12 cellular contexts compared by ENCODE assay signal in genomic region chr4:110361921-110362320, GRCh38.
DNase-seq lines count a peak whose midpoint lies in the region; ATAC-seq and TF ChIP-seq lines count a peak whose summit lies in the region.
"Had no signal": no experiment of that assay in that cellular context is flagged by ENCODE, and none has a peak within 500 bp of the region (broad histone marks: within the 10 kb centered on the region; RNA-seq: fewer than 3 reads in every experiment).

No MANE protein-coding gene starts in this region.

- peak; percentile 96 for ATAC-seq in DND-41 (ENCODE audit: insufficient read depth, low read depth)
- no peak for ATAC-seq in HG03342 (IDR thresholded peaks at IDR 0.05; ENCODE audit: unreplicated experiment)
- ATAC-seq: activated naive CD4-positive, alpha-beta T cell treated with anti-CD3 and anti-CD28 coated beads, Interleukin-2, amount 50 U/mL, for 72 hours had no signal

- H3K36me3 ChIP-seq in DND-41 (ENCODE audit: insufficient read depth, low read length) = no peaks in the 10 kb centered on the region
- H3K36me3 ChIP-seq in MG63 = no peaks in the 10 kb centered on the region
- no peaks in the 10 kb centered on the region for H3K36me3 ChIP-seq in adipocyte (ENCODE audit: control insufficient read depth, insufficient read depth, low read length, severe bottlenecking)
- no peaks in the 10 kb centered on the region for H3K36me3 ChIP-seq in suprapubic skin
- H3K36me3 ChIP-seq: tibial nerve had no signal

- intact Hi-C loops in cardiac septum (cut with DNase I) = no loop called here

- TF ChIP-seq POLR2A in suprapubic skin (IDR thresholded peaks at IDR 0.05) = no peak

- H3K9me3 ChIP-seq in DND-41 (ENCODE audit: insufficient read depth, low read length, severe bottlenecking) (no peaks in the 10 kb centered on the region), MG63 (no peaks in the 10 kb centered on the region), adipocyte (ENCODE audit: control insufficient read depth, low read length) (no peaks in the 10 kb centered on the region), suprapubic skin (no peaks in the 10 kb centered on the region)
- H3K9me3 ChIP-seq: tibial nerve had no signal

- WGBS in suprapubic skin = 19% methylated on average over 2 of the region's 2 CpGs

- peak; percentile 89 for DNase-seq in DND-41
- DNase-seq in MG63 = peak; percentile 2
- DNase-seq in adipocyte (ENCODE audit: low read depth) = peak; percentile 4
- peak; percentile 37 for DNase-seq in left kidney (ENCODE audit: low read depth, low spot score)
- no peak for DNase-seq in RPMI8226
- DNase-seq in suprapubic skin (ENCODE audit: low spot score in 2 of 2) = no peak
- DNase-seq in cardiac septum (ENCODE audit: low spot score) = no peak
- DNase-seq: activated CD4-positive, alpha-beta T cell treated with anti-CD3 and anti-CD28 coated beads for 48 hours; NCI-H1417 treated with DMSO at 0.1 percent for 48 hours had no signal

- peak overlapping the region; percentile 41; the same call in 1 of the 2 replicates for H3K9ac ChIP-seq in DND-41 (ENCODE audit: low read depth, low read length)
- no peak overlapping the region for H3K9ac ChIP-seq in adipocyte (ENCODE audit: low read length)

- peak overlapping the region; percentile 80 for H3K27ac ChIP-seq in DND-41 (ENCODE audit: low read length)
- H3K27ac ChIP-seq in suprapubic skin = no peak overlapping the region
- H3K27ac ChIP-seq: tibial nerve had no signal

- no peak for TF ChIP-seq EP300 in suprapubic skin (IDR thresholded peaks at IDR 0.05)

- no peak for TF ChIP-seq CTCF in DND-41 (IDR thresholded peaks at IDR 0.05; ENCODE audit: borderline replicate concordance, extremely low read depth, low read length, poor library complexity, severe bottlenecking)
- TF ChIP-seq CTCF in suprapubic skin (IDR thresholded peaks at IDR 0.05) = no peak

- H3K4me1 ChIP-seq in DND-41 (ENCODE audit: insufficient read depth, low read length) (peaks cover 73% of the 10 kb centered on the region), adipocyte (ENCODE audit: control insufficient read depth, insufficient read depth, low read length) (peaks cover 12% of the 10 kb centered on the region), suprapubic skin (no peaks in the 10 kb centered on the region)
- H3K4me1 ChIP-seq: tibial nerve had no signal

- no peak overlapping the region for H2AFZ ChIP-seq in DND-41 (ENCODE audit: low read depth, low read length)

- H3K79me2 ChIP-seq in DND-41 (ENCODE audit: insufficient read depth, low read length) = no peaks in the 10 kb centered on the region

- no peaks in the 10 kb centered on the region for H4K20me1 ChIP-seq in DND-41 (ENCODE audit: insufficient read depth, low read length)

- peak overlapping the region; percentile 17 for H3K4me2 ChIP-seq in DND-41 (ENCODE audit: insufficient read depth, low read length)

- H3K4me3 ChIP-seq in DND-41 (ENCODE audit: low read depth in 1 of 2, low read length in 2 of 2) (no peak overlapping the region), MG63 (no peak overlapping the region), adipocyte (ENCODE audit: low read length) (no peak overlapping the region), suprapubic skin (no peak overlapping the region)
- H3K4me3 ChIP-seq: tibial nerve had no signal

- H3K27me3 ChIP-seq in DND-41 (ENCODE audit: insufficient read depth, low read length, poor library complexity) = no peaks in the 10 kb centered on the region
- H3K27me3 ChIP-seq in MG63 = no peaks in the 10 kb centered on the region
- no peaks in the 10 kb centered on the region for H3K27me3 ChIP-seq in adipocyte (replicated peaks; ENCODE audit: control insufficient read depth, insufficient read depth, low read length)
- H3K27me3 ChIP-seq in suprapubic skin = no peaks in the 10 kb centered on the region
- H3K27me3 ChIP-seq: tibial nerve had no signal

Comparison
In these comparisons a context has a peak if more than half of its experiments do, and no peak if none do; other contexts are left out.
1. DNase-seq: peak in DND-41 (single experiment), MG63 (single experiment), adipocyte (single experiment) and left kidney (single experiment); none in RPMI8226 (single experiment), suprapubic skin (0 of 2) and cardiac septum (single experiment).